ENCODE assay signal across 13 cellular contexts in the genomic region with DNA sequence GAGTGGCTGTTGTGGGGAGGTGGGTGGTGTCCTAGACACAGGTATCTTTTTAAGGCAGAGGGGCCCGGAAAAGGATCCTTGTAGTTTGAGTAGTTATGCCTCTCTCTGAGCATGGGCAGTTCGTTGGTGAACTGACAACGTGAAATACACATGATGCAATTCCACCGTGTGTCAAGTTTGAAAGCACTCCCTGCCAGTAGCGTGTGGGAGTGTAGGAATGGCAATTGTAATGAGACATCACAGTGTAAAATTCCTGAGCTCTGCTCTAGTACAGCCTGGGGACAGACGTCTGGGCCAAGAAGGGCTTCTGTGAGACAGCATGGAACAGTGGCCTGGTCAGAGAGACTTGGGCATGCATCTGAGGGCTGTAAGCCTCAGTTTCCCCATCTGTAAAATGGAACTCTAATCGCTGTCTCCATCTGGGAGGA. TPM values are rescaled to one million over a fixed set of nuclear protein-coding genes. Genes with fewer than 3 reads are reported as not detected.
A peak's percentile ranks its signal among the peaks of the same experiment; 100 is the strongest.
DNase-seq lines count a peak whose midpoint lies in the region; ATAC-seq and TF ChIP-seq lines count a peak whose summit lies in the region.
"Had no signal": no experiment of that assay in that cellular context is flagged by ENCODE, and none has a peak within 500 bp of the region (broad histone marks: within the 10 kb centered on the region; RNA-seq: fewer than 3 reads in every experiment).

No MANE protein-coding gene starts in this region.

- DNase-seq in EL (peak; percentile 75), NCI-H226 (peak; percentile 70), epithelial cell of prostate (ENCODE audit: low read depth, low spot score) (no peak), omental fat pad (ENCODE audit: low spot score) (no peak)
- DNase-seq in effector CD8-positive, alpha-beta T cell (lab: John Stamatoyannopoulos, UW): no peak
- DNase-seq: activated T-cell treated with anti-CD3 and anti-CD28 coated beads, Interleukin-2, amount 50 U/mL, for 1 hour; cortex of kidney; NCI-H510A treated with DMSO at 0.1 percent for 48 hours; psoas muscle; T-helper 2 cell had no signal

- no peak for TF ChIP-seq CTCF in omental fat pad (IDR thresholded peaks at IDR 0.05)

- ATAC-seq in omental fat pad (ENCODE audit: low FRiP score): peak; percentile 35
- no peak for ATAC-seq in GM18870 (IDR thresholded peaks at IDR 0.05; ENCODE audit: unreplicated experiment)
- no peak for ATAC-seq in HG02884 (IDR thresholded peaks at IDR 0.05; ENCODE audit: unreplicated experiment)
- ATAC-seq in GM19324 (IDR thresholded peaks at IDR 0.05; ENCODE audit: low FRiP score, unreplicated experiment): no peak

- peak overlapping the region; percentile 45 for H3K27ac ChIP-seq in epithelial cell of prostate
- H3K27ac ChIP-seq: psoas muscle had no signal

RNA-seq across cellular contexts. Expression of a gene that starts 10.4 kb away (rescaled TPM):
- 1 to 10 TPM in 1 of 4 donors, under 1 TPM in 2, not detected in 1; 0.37 to 2.5 (median 0.95) TPM for total RNA-seq in omental fat pad

RNA-seq across cellular contexts. Expression of a gene that starts 29.2 kb away (rescaled TPM):
- total RNA-seq in omental fat pad: 10 to 100 TPM; 31.5 to 56.1 (median 45.1) TPM

RNA-seq across cellular contexts. Expression of a gene that starts 56.3 kb away (rescaled TPM):
- 10 to 100 TPM in 2 of 4 donors, 1 to 10 TPM in 2; 8.6 to 22.5 (median 10.8) TPM for total RNA-seq in omental fat pad

RNA-seq across cellular contexts. Expression of a gene that starts 59.2 kb away (rescaled TPM):
- total RNA-seq in omental fat pad: 10 to 100 TPM in 3 of 4 donors, 1 to 10 TPM in 1; 7.7 to 18.0 (median 13.9) TPM

Comparison
In these comparisons a context has a peak if more than half of its experiments do, and no peak if none do; other contexts are left out.
1. DNase-seq: peak in EL (single experiment) and NCI-H226 (single experiment); none in epithelial cell of prostate (single experiment), omental fat pad (single experiment) and effector CD8-positive, alpha-beta T cell (single experiment).